In genomic region chr15:47784820-47785219, GRCh38 we compare ENCODE assay signal across 7 cellular contexts.
"Had no signal": no experiment of that assay in that cellular context is flagged by ENCODE, and none has a peak within 500 bp of the region (broad histone marks: within the 10 kb centered on the region; RNA-seq: fewer than 3 reads in every experiment).

No MANE protein-coding gene starts in this region.

- H3K4me3 ChIP-seq: K562 had no signal

- DNase-seq: IMR-90, KBM-7, KG1 had no signal

- H3K27ac ChIP-seq: HL-60, KMS-11 had no signal

- ATAC-seq: HepG2, K562 had no signal
